ENCODE assay signal across 8 cellular contexts in genomic region chr11:116928102-116928777, GRCh38.
A peak's percentile ranks its signal among the peaks of the same experiment; 100 is the strongest.
DNase-seq lines count a peak whose midpoint lies in the region; ATAC-seq, FAIRE-seq and TF ChIP-seq lines count a peak whose summit lies in the region.

No MANE protein-coding gene starts in this region.

- peak in 1 of 10 experiments; percentile 12 for DNase-seq in CD4-positive, alpha-beta T cell
- no peak for DNase-seq in activated CD8-positive, alpha-beta T cell treated with anti-CD3 and anti-CD28 coated beads for 36 hours
- DNase-seq in DMS53 treated with DMSO at 0.1 percent for 48 hours (lab: John Stamatoyannopoulos, UW; ENCODE audit: unreplicated experiment) (no peak), RCC 7860 (ENCODE audit: low spot score) (no peak), osteoblast (ENCODE audit: insufficient read length, low spot score, missing footprints) (no peak), NCI-H2081 (lab: John Stamatoyannopoulos, UW) (no peak)

- no peak overlapping the region for H3K4me3 ChIP-seq in osteoblast (ENCODE audit: insufficient read depth, low read length)

- no peaks in the 10 kb centered on the region for H3K27me3 Mint-ChIP-seq in CD4-positive, alpha-beta T cell
- no peaks in the 10 kb centered on the region for H3K27me3 Mint-ChIP-seq in activated CD8-positive, alpha-beta T cell treated with anti-CD3 and anti-CD28 coated beads for 36 hours

- TF ChIP-seq CTCF in CD4-positive, alpha-beta T cell (IDR thresholded peaks at IDR 0.05), result no peak
- no peak for TF ChIP-seq CTCF in activated CD8-positive, alpha-beta T cell treated with anti-CD3 and anti-CD28 coated beads for 36 hours (IDR thresholded peaks at IDR 0.05)
- TF ChIP-seq CTCF in osteoblast (IDR thresholded peaks at IDR 0.05; ENCODE audit: extremely low read depth, low read depth, low read length), result no peak

- H3K4me1 ChIP-seq in osteoblast (ENCODE audit: insufficient read depth, low read length), result peaks cover 31% of the 10 kb centered on the region

- intact Hi-C loops in CD4-positive, alpha-beta T cell (cut with DNase I, micrococcal nuclease), result loop anchor here in 1 of 2 experiments (5.0 to 10.0 kb wide), 2 partner anchors 64 to 73 kb away; no protein-coding TSS in a partner anchor
- intact Hi-C loops in activated CD8-positive, alpha-beta T cell treated with anti-CD3 and anti-CD28 coated beads for 36 hours (cut with micrococcal nuclease), result loop anchor here (5.0 kb wide), 1 partner anchor 169 kb away; the partner anchor contains the start of gene SIK3

- H3K4me3 Mint-ChIP-seq in CD4-positive, alpha-beta T cell, result peak overlapping the region; percentile 43
- no peak overlapping the region for H3K4me3 Mint-ChIP-seq in activated CD8-positive, alpha-beta T cell treated with anti-CD3 and anti-CD28 coated beads for 36 hours

- peaks cover 22% of the 10 kb centered on the region for H3K36me3 Mint-ChIP-seq in CD4-positive, alpha-beta T cell (ENCODE audit: low read depth)
- H3K36me3 Mint-ChIP-seq in activated CD8-positive, alpha-beta T cell treated with anti-CD3 and anti-CD28 coated beads for 36 hours (ENCODE audit: low read depth), result peaks cover 25% of the 10 kb centered on the region

- CTCF ChIA-PET in CD4-positive, alpha-beta T cell (lab: Charles Lee), result interaction anchor here (0.7 to 1.4 kb wide), 3 partner anchors 23 to 178 kb away, joined by 3 to 5 read pairs (median 3); no protein-coding TSS in a partner anchor
- CTCF ChIA-PET in activated CD8-positive, alpha-beta T cell treated with anti-CD3 and anti-CD28 coated beads for 36 hours (lab: Charles Lee), result interaction anchor here (1.1 to 1.8 kb wide), 5 partner anchors 13 to 174 kb away, joined by 3 to 7 read pairs (median 3); no protein-coding TSS in a partner anchor

- H2AFZ ChIP-seq in osteoblast (ENCODE audit: low read length), result no peak overlapping the region

- peaks cover 8% of the 10 kb centered on the region for H3K79me2 ChIP-seq in osteoblast (ENCODE audit: insufficient read depth, low read length)

- no peaks in the 10 kb centered on the region for H3K9me3 ChIP-seq in CD4-positive, alpha-beta T cell (ENCODE audit: control insufficient read depth, low read length)
- H3K9me3 ChIP-seq in osteoblast (ENCODE audit: low read depth, low read length), result no peaks in the 10 kb centered on the region

- H3K27me3 ChIP-seq in CD4-positive, alpha-beta T cell (ENCODE audit: control insufficient read depth, insufficient read depth, low read length), result no peaks in the 10 kb centered on the region
- H3K27me3 ChIP-seq in osteoblast (ENCODE audit: insufficient read depth, low read length), result no peaks in the 10 kb centered on the region

- no peaks in the 10 kb centered on the region for H3K9me3 Mint-ChIP-seq in CD4-positive, alpha-beta T cell
- peaks cover 2% of the 10 kb centered on the region for H3K9me3 Mint-ChIP-seq in activated CD8-positive, alpha-beta T cell treated with anti-CD3 and anti-CD28 coated beads for 36 hours

- H3K4me2 ChIP-seq in osteoblast (ENCODE audit: insufficient read depth, low read length), result no peak overlapping the region

- H3K4me1 Mint-ChIP-seq in CD4-positive, alpha-beta T cell (ENCODE audit: low read depth), result peaks cover 94% of the 10 kb centered on the region
- peaks cover 82% of the 10 kb centered on the region for H3K4me1 Mint-ChIP-seq in activated CD8-positive, alpha-beta T cell treated with anti-CD3 and anti-CD28 coated beads for 36 hours (ENCODE audit: low read depth)

- ATAC-seq in CD4-positive, alpha-beta T cell (ENCODE audit: poor library complexity), result peak; percentile 46
- ATAC-seq in GM19328 (IDR thresholded peaks at IDR 0.05; ENCODE audit: unreplicated experiment) (peak; percentile 65), HG03342 (IDR thresholded peaks at IDR 0.05; ENCODE audit: unreplicated experiment) (peak; percentile 66)
- ATAC-seq in activated CD8-positive, alpha-beta T cell treated with anti-CD3 and anti-CD28 coated beads for 36 hours, result peak; percentile 22

- H3K36me3 ChIP-seq in osteoblast (ENCODE audit: insufficient read depth, low read length), result peaks cover 12% of the 10 kb centered on the region

- POLR2A ChIA-PET in CD4-positive, alpha-beta T cell (lab: Charles Lee), result interaction anchor here (1.3 to 1.8 kb wide), 4 partner anchors 25 to 216 kb away, joined by 4 to 10 read pairs (median 4); partner anchors contain the start of gene PAFAH1B2
- POLR2A ChIA-PET in activated CD8-positive, alpha-beta T cell treated with anti-CD3 and anti-CD28 coated beads for 36 hours (lab: Charles Lee), result interaction anchor here (1.7 to 3.9 kb wide), 2 partner anchors 170 to 251 kb away, joined by 4 to 22 read pairs; partner anchors contain the start of gene SIK3

- FAIRE-seq in RCC 7860 (lab: Jason Lieb, UNC), result no peak

- peak overlapping the region; percentile 90 for H3K27ac Mint-ChIP-seq in CD4-positive, alpha-beta T cell
- H3K27ac Mint-ChIP-seq in activated CD8-positive, alpha-beta T cell treated with anti-CD3 and anti-CD28 coated beads for 36 hours, result peak overlapping the region; percentile 70

- peak overlapping the region; percentile 79 for H3K27ac ChIP-seq in CD4-positive, alpha-beta T cell (ENCODE audit: low read depth, low read length)
- no peak overlapping the region for H3K27ac ChIP-seq in osteoblast (ENCODE audit: low read depth, low read length)

- H4K20me1 ChIP-seq in osteoblast (ENCODE audit: insufficient read depth, low read length), result peaks cover 2% of the 10 kb centered on the region
